ENCODE assay signal across 23 cellular contexts in genomic region chr16:74592847-74593246, GRCh38.
"Had no signal": no experiment of that assay in that cellular context is flagged by ENCODE, and none has a peak within 500 bp of the region (broad histone marks: within the 10 kb centered on the region; RNA-seq: fewer than 3 reads in every experiment).

No MANE protein-coding gene starts in this region.

- H3K36me3 ChIP-seq: right atrium auricular region, thyroid gland had no signal

- DNase-seq: activated CD4-positive, alpha-beta memory T cell treated with anti-CD3 and anti-CD28 coated beads for 36 hours; activated CD4-positive, alpha-beta T cell treated with anti-CD3 and anti-CD28 coated beads for 36 hours; activated effector memory CD4-positive, alpha-beta T cell treated with anti-CD3 and anti-CD28 coated beads, Interleukin-2, amount 50 U/mL, for 16 hours; activated naive CD4-positive, alpha-beta T cell treated with anti-CD3 and anti-CD28 coated beads, Interleukin-2, amount 50 U/mL, for 16 hours; activated T-cell treated with anti-CD3 and anti-CD28 coated beads, Interleukin-2, amount 50 U/mL, for 48 hours; central memory CD4-positive, alpha-beta T cell; dorsolateral prefrontal cortex; hypothalamus; islet precursor cell; left colon; mesenchymal stem cell; naive B cell; pancreas; psoas muscle; spleen; stimulated activated CD4-positive, alpha-beta T cell treated with anti-CD3 and anti-CD28 coated beads, Interleukin-4, amount 100 ng/mL, for 1 hour; stimulated activated naive CD4-positive, alpha-beta T cell treated with Interleukin-2 at 50 U/mL for 16 hours; substantia nigra; T-cell had no signal

- H3K27me3 Mint-ChIP-seq: activated CD4-positive, alpha-beta memory T cell treated with anti-CD3 and anti-CD28 coated beads for 36 hours; activated CD4-positive, alpha-beta T cell treated with anti-CD3 and anti-CD28 coated beads for 36 hours; naive B cell; T-cell had no signal

- ATAC-seq: activated CD4-positive, alpha-beta T cell treated with anti-CD3 and anti-CD28 coated beads for 36 hours; left colon; pancreas; psoas muscle; T-cell had no signal

- H3K9me3 ChIP-seq: esophagus muscularis mucosa, neutrophil, pancreas, psoas muscle, right atrium auricular region, spleen, thyroid gland had no signal

- H3K4me3 Mint-ChIP-seq: activated CD4-positive, alpha-beta memory T cell treated with anti-CD3 and anti-CD28 coated beads for 36 hours; activated CD4-positive, alpha-beta T cell treated with anti-CD3 and anti-CD28 coated beads for 36 hours; naive B cell; T-cell had no signal

- H3K9me3 Mint-ChIP-seq: activated CD4-positive, alpha-beta memory T cell treated with anti-CD3 and anti-CD28 coated beads for 36 hours; naive B cell; T-cell had no signal

- H3K27me3 ChIP-seq: dorsolateral prefrontal cortex, esophagus muscularis mucosa, neutrophil, pancreas, right atrium auricular region, spleen, thyroid gland had no signal

- H3K4me3 ChIP-seq: dorsolateral prefrontal cortex, esophagus muscularis mucosa, pancreas, psoas muscle, right atrium auricular region, spleen, thyroid gland had no signal

- H3K27ac Mint-ChIP-seq: activated CD4-positive, alpha-beta memory T cell treated with anti-CD3 and anti-CD28 coated beads for 36 hours; activated CD4-positive, alpha-beta T cell treated with anti-CD3 and anti-CD28 coated beads for 36 hours had no signal

- H3K27ac ChIP-seq: esophagus muscularis mucosa, neutrophil, pancreas, psoas muscle, right atrium auricular region, spleen, thyroid gland had no signal
